Comparison of ENCODE assay signal across 24 cellular contexts in genomic region chr16:72210072-72210471, GRCh38. TPM values are rescaled to one million over a fixed set of nuclear protein-coding genes. Genes with fewer than 3 reads are reported as not detected.
"Had no signal": no experiment of that assay in that cellular context is flagged by ENCODE, and none has a peak within 500 bp of the region (broad histone marks: within the 10 kb centered on the region; RNA-seq: fewer than 3 reads in every experiment).

No MANE protein-coding gene starts in this region.

- H3K27me3 ChIP-seq: MG63 had no signal

- H3K4me3 ChIP-seq: MG63 had no signal

- H3K9me3 ChIP-seq: MG63, SK-N-SH had no signal

- DNase-seq: IMR-90; Karpas-422; KG1; MG63; NCI-H1092; NCI-H1105 treated with DMSO at 0.1 percent for 48 hours; NCI-H1417 treated with DMSO at 0.1 percent for 48 hours; NCI-H1694; NCI-H187 treated with DMSO at 0.1 percent for 48 hours; NCI-H2029 treated with DMSO at 0.1 percent for 48 hours; NCI-H2171 treated with DMSO at 0.1 percent for 48 hours; NCI-H345; NCI-H524 treated with DMSO at 0.1 percent for 48 hours; NCI-H82; NK-92 treated with Interleukin-12 subunit alpha and Interleukin-12 subunit beta, amount 100 ng/mL, for 24 hours; PC-3; SHP77; SK-N-SH; SW 1271; T-cell had no signal

- H3K36me3 ChIP-seq: MG63 had no signal

- H3K27ac ChIP-seq: HL-60, RWPE1 had no signal

- H3K27ac Mint-ChIP-seq: T-cell had no signal

- H3K4me3 Mint-ChIP-seq: T-cell had no signal

- ATAC-seq: Panc1, PC-3, T-cell had no signal

- H3K36me3 Mint-ChIP-seq: T-cell had no signal

- H3K4me1 Mint-ChIP-seq: T-cell had no signal

RNA-seq across cellular contexts. Expression of gene PMFBP1, which starts 38.1 kb away (rescaled TPM):
- total RNA-seq: SK-MEL-5 had no signal
- polyA plus RNA-seq: IMR-90 had no signal
